ENCODE assay signal across 1 cellular context in the genomic region with DNA sequence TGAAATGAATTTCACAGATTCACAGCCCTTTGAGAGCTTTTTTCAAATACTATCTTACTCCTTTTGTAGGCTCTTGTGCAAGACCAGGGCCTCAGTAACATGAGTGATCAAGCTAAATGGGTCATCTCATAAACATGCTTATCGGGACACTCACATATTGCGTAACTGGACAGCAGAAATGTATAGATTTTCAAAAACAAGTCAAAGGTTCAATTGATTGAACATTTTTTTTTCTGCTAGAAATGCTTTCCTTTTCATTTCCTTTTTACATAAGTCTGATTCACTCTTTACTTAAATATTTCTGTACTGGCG.
TF ChIP-seq lines count a peak whose summit lies in the region.

No MANE protein-coding gene starts in this region.

TF ChIP-seq in HepG2, 621 proteins besides CTCF, POLR2A, EP300 and RAD21 (continued from another document and continues in another):
- TF ChIP-seq ZMAT5 (CRISPR knock-in tag; IDR thresholded peaks at IDR 0.05; ENCODE audit: borderline replicate concordance, low read depth) (no peak), KDM2A (CRISPR knock-in tag; IDR thresholded peaks at IDR 0.05; ENCODE audit: borderline replicate concordance, low read depth) (no peak), PHF5A (CRISPR knock-in tag; IDR thresholded peaks at IDR 0.05; ENCODE audit: low read depth, unreplicated experiment) (peak; percentile 73), HNRNPL (IDR thresholded peaks at IDR 0.05; ENCODE audit: low read depth, low read length) (no peak), POGZ (CRISPR knock-in tag; IDR thresholded peaks at IDR 0.05) (peak; percentile 90), SPEN (CRISPR knock-in tag; IDR thresholded peaks at IDR 0.05; ENCODE audit: low read depth) (no peak), ZFP82 (CRISPR knock-in tag; IDR thresholded peaks at IDR 0.05; ENCODE audit: borderline replicate concordance) (no peak), KAT8 (CRISPR knock-in tag; IDR thresholded peaks at IDR 0.05) (peak; percentile 84), ZKSCAN8 (CRISPR knock-in tag; IDR thresholded peaks at IDR 0.05; ENCODE audit: borderline replicate concordance) (peak; percentile 77; the same call in 1 of the 2 replicates), ZFP37 (CRISPR knock-in tag; IDR thresholded peaks at IDR 0.05; ENCODE audit: borderline replicate concordance) (no peak), TOPORS (CRISPR knock-in tag; IDR thresholded peaks at IDR 0.05) (no peak), TEAD2 (CRISPR knock-in tag; IDR thresholded peaks at IDR 0.05) (no peak), ZFP36L2 (CRISPR knock-in tag; IDR thresholded peaks at IDR 0.05) (no peak), CBX2 (IDR thresholded peaks at IDR 0.05; ENCODE audit: low read depth, low read length) (no peak), CBX2 (CRISPR knock-in tag; IDR thresholded peaks at IDR 0.05; ENCODE audit: low read depth) (no peak), BATF2 (CRISPR knock-in tag; IDR thresholded peaks at IDR 0.05) (no peak), NFATC3 (CRISPR knock-in tag; IDR thresholded peaks at IDR 0.05) (no peak), TBX2 (CRISPR knock-in tag; IDR thresholded peaks at IDR 0.05; ENCODE audit: borderline replicate concordance) (peak; percentile 72), ONECUT2 (CRISPR knock-in tag; IDR thresholded peaks at IDR 0.05) (peak; percentile 88), ZNF777 (CRISPR knock-in tag; IDR thresholded peaks at IDR 0.05) (no peak), ZNF572 (CRISPR knock-in tag; IDR thresholded peaks at IDR 0.05) (no peak), NR2F2 (IDR thresholded peaks at IDR 0.05; ENCODE audit: borderline replicate concordance, low read depth) (peak; percentile 82), ELF4 (CRISPR knock-in tag; IDR thresholded peaks at IDR 0.05; ENCODE audit: borderline replicate concordance) (no peak; the same call in 1 of the 2 replicates), PTBP1 (IDR thresholded peaks at IDR 0.05; ENCODE audit: low read depth, low read length, poor library complexity, severe bottlenecking) (no peak), POLR2AphosphoS2 (IDR thresholded peaks at IDR 0.05; ENCODE audit: low read depth, low read length) (no peak), ZNF556 (CRISPR knock-in tag; IDR thresholded peaks at IDR 0.05; ENCODE audit: borderline replicate concordance) (peak; percentile 83; the same call in 1 of the 2 replicates), ZFP41 (CRISPR knock-in tag; IDR thresholded peaks at IDR 0.05; ENCODE audit: borderline replicate concordance) (no peak), MED13 (CRISPR knock-in tag; IDR thresholded peaks at IDR 0.05) (no peak), ZNF691 (CRISPR knock-in tag; IDR thresholded peaks at IDR 0.05; ENCODE audit: borderline replicate concordance, low read depth) (no peak), ZNF687 (CRISPR knock-in tag; IDR thresholded peaks at IDR 0.05) (no peak), ZNF383 (CRISPR knock-in tag; IDR thresholded peaks at IDR 0.05; ENCODE audit: borderline replicate concordance) (no peak), IKZF4 (CRISPR knock-in tag; IDR thresholded peaks at IDR 0.05; ENCODE audit: borderline replicate concordance, low read depth, not compliant biosample characterization) (no peak), ZNF616 (CRISPR knock-in tag; IDR thresholded peaks at IDR 0.05; ENCODE audit: low read depth) (no peak), MLX (CRISPR knock-in tag; IDR thresholded peaks at IDR 0.05) (peak; percentile 94), ZNF703 (CRISPR knock-in tag; IDR thresholded peaks at IDR 0.05; ENCODE audit: borderline replicate concordance) (0 out of 2 replicates have a peak, but pooled peaks have one; percentile 23), ZNF737 (CRISPR knock-in tag; IDR thresholded peaks at IDR 0.05; ENCODE audit: borderline replicate concordance) (no peak), ZNF17 (CRISPR knock-in tag; IDR thresholded peaks at IDR 0.05) (no peak), ATF7-NPFF (CRISPR knock-in tag; IDR thresholded peaks at IDR 0.05; ENCODE audit: low read depth) (no peak), ZNF792 (CRISPR knock-in tag; IDR thresholded peaks at IDR 0.05) (peak; percentile 73; the same call in 1 of the 2 replicates), ZNF660 (CRISPR knock-in tag; IDR thresholded peaks at IDR 0.05; ENCODE audit: borderline replicate concordance, low read depth) (no peak), MED8 (CRISPR knock-in tag; IDR thresholded peaks at IDR 0.05; ENCODE audit: insufficient replicate concordance) (no peak), CREB3 (CRISPR knock-in tag; IDR thresholded peaks at IDR 0.05) (no peak), STAT6 (CRISPR knock-in tag; IDR thresholded peaks at IDR 0.05; ENCODE audit: borderline replicate concordance) (no peak)
- TF ChIP-seq, protein P1, sequence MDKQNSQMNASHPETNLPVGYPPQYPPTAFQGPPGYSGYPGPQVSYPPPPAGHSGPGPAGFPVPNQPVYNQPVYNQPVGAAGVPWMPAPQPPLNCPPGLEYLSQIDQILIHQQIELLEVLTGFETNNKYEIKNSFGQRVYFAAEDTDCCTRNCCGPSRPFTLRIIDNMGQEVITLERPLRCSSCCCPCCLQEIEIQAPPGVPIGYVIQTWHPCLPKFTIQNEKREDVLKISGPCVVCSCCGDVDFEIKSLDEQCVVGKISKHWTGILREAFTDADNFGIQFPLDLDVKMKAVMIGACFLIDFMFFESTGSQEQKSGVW (CRISPR knock-in tag; IDR thresholded peaks at IDR 0.05; ENCODE audit: borderline replicate concordance) = no peak
- TF ChIP-seq, protein P2, sequence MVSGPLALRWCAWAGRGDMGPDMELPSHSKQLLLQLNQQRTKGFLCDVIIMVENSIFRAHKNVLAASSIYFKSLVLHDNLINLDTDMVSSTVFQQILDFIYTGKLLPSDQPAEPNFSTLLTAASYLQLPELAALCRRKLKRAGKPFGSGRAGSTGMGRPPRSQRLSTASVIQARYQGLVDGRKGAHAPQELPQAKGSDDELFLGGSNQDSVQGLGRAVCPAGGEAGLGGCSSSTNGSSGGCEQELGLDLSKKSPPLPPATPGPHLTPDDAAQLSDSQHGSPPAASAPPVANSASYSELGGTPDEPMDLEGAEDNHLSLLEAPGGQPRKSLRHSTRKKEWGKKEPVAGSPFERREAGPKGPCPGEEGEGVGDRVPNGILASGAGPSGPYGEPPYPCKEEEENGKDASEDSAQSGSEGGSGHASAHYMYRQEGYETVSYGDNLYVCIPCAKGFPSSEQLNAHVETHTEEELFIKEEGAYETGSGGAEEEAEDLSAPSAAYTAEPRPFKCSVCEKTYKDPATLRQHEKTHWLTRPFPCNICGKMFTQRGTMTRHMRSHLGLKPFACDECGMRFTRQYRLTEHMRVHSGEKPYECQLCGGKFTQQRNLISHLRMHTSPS (CRISPR knock-in tag; IDR thresholded peaks at IDR 0.05; ENCODE audit: low read depth) = no peak
- TF ChIP-seq, protein P3, sequence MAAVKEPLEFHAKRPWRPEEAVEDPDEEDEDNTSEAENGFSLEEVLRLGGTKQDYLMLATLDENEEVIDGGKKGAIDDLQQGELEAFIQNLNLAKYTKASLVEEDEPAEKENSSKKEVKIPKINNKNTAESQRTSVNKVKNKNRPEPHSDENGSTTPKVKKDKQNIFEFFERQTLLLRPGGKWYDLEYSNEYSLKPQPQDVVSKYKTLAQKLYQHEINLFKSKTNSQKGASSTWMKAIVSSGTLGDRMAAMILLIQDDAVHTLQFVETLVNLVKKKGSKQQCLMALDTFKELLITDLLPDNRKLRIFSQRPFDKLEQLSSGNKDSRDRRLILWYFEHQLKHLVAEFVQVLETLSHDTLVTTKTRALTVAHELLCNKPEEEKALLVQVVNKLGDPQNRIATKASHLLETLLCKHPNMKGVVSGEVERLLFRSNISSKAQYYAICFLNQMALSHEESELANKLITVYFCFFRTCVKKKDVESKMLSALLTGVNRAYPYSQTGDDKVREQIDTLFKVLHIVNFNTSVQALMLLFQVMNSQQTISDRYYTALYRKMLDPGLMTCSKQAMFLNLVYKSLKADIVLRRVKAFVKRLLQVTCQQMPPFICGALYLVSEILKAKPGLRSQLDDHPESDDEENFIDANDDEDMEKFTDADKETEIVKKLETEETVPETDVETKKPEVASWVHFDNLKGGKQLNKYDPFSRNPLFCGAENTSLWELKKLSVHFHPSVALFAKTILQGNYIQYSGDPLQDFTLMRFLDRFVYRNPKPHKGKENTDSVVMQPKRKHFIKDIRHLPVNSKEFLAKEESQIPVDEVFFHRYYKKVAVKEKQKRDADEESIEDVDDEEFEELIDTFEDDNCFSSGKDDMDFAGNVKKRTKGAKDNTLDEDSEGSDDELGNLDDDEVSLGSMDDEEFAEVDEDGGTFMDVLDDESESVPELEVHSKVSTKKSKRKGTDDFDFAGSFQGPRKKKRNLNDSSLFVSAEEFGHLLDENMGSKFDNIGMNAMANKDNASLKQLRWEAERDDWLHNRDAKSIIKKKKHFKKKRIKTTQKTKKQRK (IDR thresholded peaks at IDR 0.05; ENCODE audit: low read length) = no peak
- TF ChIP-seq, protein P4, sequence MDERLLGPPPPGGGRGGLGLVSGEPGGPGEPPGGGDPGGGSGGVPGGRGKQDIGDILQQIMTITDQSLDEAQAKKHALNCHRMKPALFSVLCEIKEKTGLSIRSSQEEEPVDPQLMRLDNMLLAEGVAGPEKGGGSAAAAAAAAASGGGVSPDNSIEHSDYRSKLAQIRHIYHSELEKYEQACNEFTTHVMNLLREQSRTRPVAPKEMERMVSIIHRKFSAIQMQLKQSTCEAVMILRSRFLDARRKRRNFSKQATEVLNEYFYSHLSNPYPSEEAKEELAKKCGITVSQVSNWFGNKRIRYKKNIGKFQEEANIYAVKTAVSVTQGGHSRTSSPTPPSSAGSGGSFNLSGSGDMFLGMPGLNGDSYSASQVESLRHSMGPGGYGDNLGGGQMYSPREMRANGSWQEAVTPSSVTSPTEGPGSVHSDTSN (CRISPR knock-in tag; IDR thresholded peaks at IDR 0.05) = no peak; the same call in 1 of the 2 replicates
